ENCODE assay signal across 9 cellular contexts in the genomic region with DNA sequence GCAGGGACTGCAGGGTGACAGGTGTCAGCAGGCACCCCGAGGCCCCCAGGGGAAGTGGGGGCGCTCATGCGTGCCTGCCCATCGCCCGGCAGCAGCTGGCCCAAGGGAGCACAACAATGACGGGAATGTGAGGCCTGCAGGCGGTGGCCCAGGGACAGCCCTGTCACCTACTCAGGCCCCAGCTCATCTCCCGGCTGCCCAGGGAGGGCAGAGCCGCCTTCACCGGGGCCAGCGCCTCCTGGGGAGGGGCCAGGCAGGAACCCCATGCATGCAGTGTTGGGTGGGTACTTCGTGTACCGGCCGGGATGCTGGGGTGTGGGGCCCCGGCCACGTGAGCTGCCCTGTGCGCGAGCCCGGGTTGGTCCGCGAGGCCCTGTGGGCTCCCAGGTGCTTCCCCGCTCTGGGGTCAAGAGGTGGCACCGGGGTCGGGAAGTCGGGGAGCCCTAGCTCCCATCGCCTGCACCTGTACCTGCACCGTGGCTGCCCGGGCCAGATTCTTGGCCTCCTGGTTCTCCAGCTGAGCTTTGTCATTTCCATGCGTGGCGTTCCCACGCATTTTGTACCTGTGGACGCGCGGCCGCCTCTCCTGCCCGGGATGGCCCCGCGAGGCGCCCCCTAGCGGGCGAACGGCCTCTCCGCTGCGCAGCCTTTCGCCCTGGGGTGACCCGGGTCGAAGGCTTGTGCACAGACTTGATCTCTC. TPM values are rescaled to one million over a fixed set of nuclear protein-coding genes. Genes with fewer than 3 reads are reported as not detected.
DNase-seq lines count a peak whose midpoint lies in the region; ATAC-seq and TF ChIP-seq lines count a peak whose summit lies in the region.
"Had no signal": no experiment of that assay in that cellular context is flagged by ENCODE, and none has a peak within 500 bp of the region (broad histone marks: within the 10 kb centered on the region; RNA-seq: fewer than 3 reads in every experiment).

No MANE protein-coding gene starts in this region.

- H3K27me3 ChIP-seq in H9 (ENCODE audit: insufficient read depth, low read length): no peaks in the 10 kb centered on the region

- no peak overlapping the region for H2BK120ac ChIP-seq in H9 (ENCODE audit: low read depth, low read length, poor library complexity, severe bottlenecking)

- H3K56ac ChIP-seq in H9 (ENCODE audit: insufficient read length, low read depth, low read length): no peak overlapping the region

- H3K4me3 Mint-ChIP-seq in H9: no peak overlapping the region
- no peak overlapping the region for H3K4me3 Mint-ChIP-seq in activated CD4-positive, alpha-beta T cell treated with anti-CD3 and anti-CD28 coated beads, Interleukin-2, amount 10 ng/mL, durations not matched to agents 7 days and 5 days

- H3K14ac ChIP-seq in H9 (ENCODE audit: insufficient read depth, low read length): no peak overlapping the region

- H3K23me2 ChIP-seq in H9 (ENCODE audit: insufficient read length, low read depth, low read length, poor library complexity, severe bottlenecking): no peaks in the 10 kb centered on the region

- TF ChIP-seq CTCF in H9 (conservative IDR thresholded peaks at IDR 0.05): peak; percentile 98

- no peak overlapping the region for H3K18ac ChIP-seq in H9 (ENCODE audit: insufficient read length, low read depth, low read length)

- no peaks in the 10 kb centered on the region for H3K79me1 ChIP-seq in H9 (ENCODE audit: insufficient read depth, low read depth, low read length, poor library complexity, severe bottlenecking)

- no peak overlapping the region for H4K5ac ChIP-seq in H9 (ENCODE audit: insufficient read length, low read depth, low read length)

- no peak overlapping the region for H2BK20ac ChIP-seq in H9 (ENCODE audit: low read depth, low read length, poor library complexity, severe bottlenecking)

- no peak overlapping the region for H2BK5ac ChIP-seq in H9 (ENCODE audit: insufficient read length, low read length)

- H2BK12ac ChIP-seq in H9 (ENCODE audit: insufficient read length, low read depth, low read length): no peak overlapping the region

- ATAC-seq in Right ventricle myocardium superior (ENCODE audit: poor library complexity) (peak; percentile 62), HG03520 (IDR thresholded peaks at IDR 0.05; ENCODE audit: unreplicated experiment) (no peak)

- no peak overlapping the region for H2AFZ ChIP-seq in H9 (ENCODE audit: low read length)
- H2AFZ ChIP-seq: parathyroid adenoma had no signal

- no peaks in the 10 kb centered on the region; the same call in 1 of the 2 replicates for H3K27me3 Mint-ChIP-seq in H9 (ENCODE audit: low read depth)
- no peaks in the 10 kb centered on the region for H3K27me3 Mint-ChIP-seq in activated CD4-positive, alpha-beta T cell treated with anti-CD3 and anti-CD28 coated beads, Interleukin-2, amount 10 ng/mL, durations not matched to agents 7 days and 5 days

- H4K20me1 ChIP-seq in H9 (ENCODE audit: control insufficient read depth, insufficient read depth, insufficient read length): peaks cover 2% of the 10 kb centered on the region

- POLR2A ChIA-PET in activated CD4-positive, alpha-beta T cell treated with anti-CD3 and anti-CD28 coated beads, Interleukin-2, amount 10 ng/mL, durations not matched to agents 7 days and 5 days (lab: Charles Lee): no interaction called here

- H4K91ac ChIP-seq in H9 (ENCODE audit: insufficient read length, low read depth, low read length): no peak overlapping the region

- H3K9ac ChIP-seq in H9 (ENCODE audit: extremely low read depth, insufficient read length, low read length): no peak overlapping the region
- H3K9ac ChIP-seq: parathyroid adenoma had no signal

- H3K4me2 ChIP-seq in H9 (ENCODE audit: insufficient read depth, insufficient read length, low read length): no peak overlapping the region

- no peak overlapping the region for H2BK15ac ChIP-seq in H9 (ENCODE audit: low read depth, low read length)

- H4K8ac ChIP-seq in H9 (replicated peaks; ENCODE audit: insufficient read length, low read depth, low read length): no peak overlapping the region

- no peak overlapping the region for H3K23ac ChIP-seq in H9 (ENCODE audit: insufficient read length, low read depth, low read length)

- no peak overlapping the region for H2AK5ac ChIP-seq in H9 (ENCODE audit: insufficient read length, low read length)

- peak; percentile 63 for DNase-seq in H9
- DNase-seq in activated CD4-positive, alpha-beta T cell treated with anti-CD3 and anti-CD28 coated beads, Interleukin-2, amount 10 ng/mL, durations not matched to agents 7 days and 5 days: peak; percentile 33
- no peak for DNase-seq in Right ventricle myocardium superior
- peak; percentile 19 to 40 for DNase-seq in stimulated activated CD4-positive, alpha-beta T cell treated with anti-CD3 and anti-CD28 coated beads, Interleukin-4, amount 100 ng/mL, for 48 hours (ENCODE audit: low read depth in 2 of 2)
- no peak for DNase-seq in islet precursor cell
- DNase-seq in NCI-H1436 treated with DMSO at 0.1 percent for 48 hours (lab: John Stamatoyannopoulos, UW): no peak
- no peak for DNase-seq in NCI-H345 treated with DMSO at 0.1 percent for 48 hours (lab: John Stamatoyannopoulos, UW; ENCODE audit: unreplicated experiment)

- H3K36me3 Mint-ChIP-seq in H9 (ENCODE audit: insufficient read depth in 1 of 3, low read depth in 3 of 3): no peaks in the 10 kb centered on the region
- H3K36me3 Mint-ChIP-seq in activated CD4-positive, alpha-beta T cell treated with anti-CD3 and anti-CD28 coated beads, Interleukin-2, amount 10 ng/mL, durations not matched to agents 7 days and 5 days (ENCODE audit: low read depth): no peaks in the 10 kb centered on the region

- H3K4me1 Mint-ChIP-seq in H9: no peaks in the 10 kb centered on the region
- peaks cover 3% of the 10 kb centered on the region for H3K4me1 Mint-ChIP-seq in activated CD4-positive, alpha-beta T cell treated with anti-CD3 and anti-CD28 coated beads, Interleukin-2, amount 10 ng/mL, durations not matched to agents 7 days and 5 days

- no peaks in the 10 kb centered on the region for H3K9me3 ChIP-seq in H9 (ENCODE audit: control insufficient read depth, low read depth, low read length)

- H3K27ac Mint-ChIP-seq in H9: no peak overlapping the region
- H3K27ac Mint-ChIP-seq in activated CD4-positive, alpha-beta T cell treated with anti-CD3 and anti-CD28 coated beads, Interleukin-2, amount 10 ng/mL, durations not matched to agents 7 days and 5 days: no peak overlapping the region

- no peaks in the 10 kb centered on the region for H3K79me2 ChIP-seq in H9 (ENCODE audit: insufficient read depth, low read length)
- H3K79me2 ChIP-seq: parathyroid adenoma had no signal

- no CpG with 5 or more reads among the region's 47 CpGs for WGBS in H9 (ENCODE audit: extremely low coverage, insufficient read length, low lambda C conversion rate)

- H3K4me1 ChIP-seq in H9 (ENCODE audit: insufficient read depth, low read length): no peaks in the 10 kb centered on the region
- H3K4me1 ChIP-seq: parathyroid adenoma had no signal

- CTCF ChIA-PET in activated CD4-positive, alpha-beta T cell treated with anti-CD3 and anti-CD28 coated beads, Interleukin-2, amount 10 ng/mL, durations not matched to agents 7 days and 5 days (lab: Charles Lee): interaction anchor here (0.5 kb wide), 1 partner anchor 215 kb away, joined by 3 read pairs; no protein-coding TSS in a partner anchor

- no peaks in the 10 kb centered on the region for H3K9me3 Mint-ChIP-seq in H9
- no peaks in the 10 kb centered on the region for H3K9me3 Mint-ChIP-seq in activated CD4-positive, alpha-beta T cell treated with anti-CD3 and anti-CD28 coated beads, Interleukin-2, amount 10 ng/mL, durations not matched to agents 7 days and 5 days

- intact Hi-C loops in Right ventricle myocardium superior (cut with DNase I): no loop called here

- H3K4ac ChIP-seq in H9 (ENCODE audit: low read depth, low read length): no peak overlapping the region

- H3K27ac ChIP-seq in H9 (ENCODE audit: insufficient read length, low read depth, low read length): no peak overlapping the region
- H3K27ac ChIP-seq: parathyroid adenoma had no signal

- H3T11ph ChIP-seq in H9 (ENCODE audit: low read length): no peak overlapping the region

RNA-seq across cellular contexts. Expression of a gene that starts 0.8 kb away (rescaled TPM):
- total RNA-seq in H9 (2021) (not detected in 2 replicates), Right ventricle myocardium superior (20.0 TPM)
- total RNA-seq in activated CD4-positive, alpha-beta T cell treated with anti-CD3 and anti-CD28 coated beads, Interleukin-2, amount 10 ng/mL, durations not matched to agents 7 days and 5 days: not detected

RNA-seq across cellular contexts. Expression of a gene that starts 19.5 kb away (rescaled TPM):
- 2.0 and 2.1 TPM in 2 replicates for total RNA-seq in H9 (2021)
- not detected for total RNA-seq in activated CD4-positive, alpha-beta T cell treated with anti-CD3 and anti-CD28 coated beads, Interleukin-2, amount 10 ng/mL, durations not matched to agents 7 days and 5 days
- not detected for total RNA-seq in Right ventricle myocardium superior

RNA-seq across cellular contexts. Expression of a gene that starts 39.2 kb away (rescaled TPM):
- total RNA-seq in H9 (2021): 0.17 and 0.37 TPM in 2 replicates
- under 1 TPM in 1 of 2 experiments, not detected in 1; 0.05 TPM for total RNA-seq in activated CD4-positive, alpha-beta T cell treated with anti-CD3 and anti-CD28 coated beads, Interleukin-2, amount 10 ng/mL, durations not matched to agents 7 days and 5 days
- total RNA-seq in Right ventricle myocardium superior: not detected

Comparison
In these comparisons a context has a peak if more than half of its experiments do, and no peak if none do; other contexts are left out.
1. DNase-seq: peak in H9 (single experiment), activated CD4-positive, alpha-beta T cell treated with anti-CD3 and anti-CD28 coated beads, Interleukin-2, amount 10 ng/mL, durations not matched to agents 7 days and 5 days (single experiment) and stimulated activated CD4-positive, alpha-beta T cell treated with anti-CD3 and anti-CD28 coated beads, Interleukin-4, amount 100 ng/mL, for 48 hours (2 of 2); none in Right ventricle myocardium superior (single experiment), islet precursor cell (single experiment), NCI-H1436 treated with DMSO at 0.1 percent for 48 hours (single experiment) and NCI-H345 treated with DMSO at 0.1 percent for 48 hours (single experiment).
2. RNA of a gene that starts 0.8 kb away (total RNA-seq): 20.0 TPM in Right ventricle myocardium superior (single experiment); not detected in H9 and not detected in activated CD4-positive, alpha-beta T cell treated with anti-CD3 and anti-CD28 coated beads, Interleukin-2, amount 10 ng/mL, durations not matched to agents 7 days and 5 days; every median in the first group is over 10 times any median in the second.